In the genomic region with DNA sequence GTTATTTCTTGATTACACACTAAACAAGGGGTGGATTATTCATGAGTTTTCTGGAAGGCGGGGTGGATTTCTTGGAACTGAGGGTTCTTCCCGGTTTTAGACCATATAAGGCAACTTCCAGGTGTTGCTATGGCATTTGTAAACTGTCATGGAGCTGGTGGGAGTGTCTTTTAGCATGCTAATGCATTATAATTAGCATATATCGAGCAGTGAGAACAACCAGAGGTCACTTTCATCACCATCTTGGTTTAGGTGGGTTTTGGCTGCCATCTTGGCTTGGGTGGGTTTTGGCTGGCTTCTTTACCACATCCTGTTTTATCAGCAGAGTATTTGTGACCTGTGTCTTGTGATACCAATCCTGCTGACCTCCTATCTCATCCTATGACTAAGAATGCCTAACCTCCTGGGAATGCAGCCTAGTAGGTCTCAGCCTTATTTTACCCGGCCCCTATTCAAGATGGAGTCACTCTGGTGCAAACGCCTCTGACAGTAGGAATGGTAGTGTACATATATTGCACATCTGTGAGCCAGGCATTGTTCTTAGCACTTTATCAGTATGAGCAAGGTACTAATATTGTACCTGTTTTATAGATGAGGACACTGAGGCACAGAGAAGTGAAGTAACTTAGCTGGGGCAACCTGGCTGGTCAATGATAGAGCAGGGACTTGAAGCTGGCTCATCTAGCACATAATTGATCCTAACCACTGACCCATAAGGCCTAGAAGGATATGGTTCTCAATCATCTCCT, we compare ENCODE assay signal across 1 cellular context.
TF ChIP-seq lines count a peak whose summit lies in the region.

No MANE protein-coding gene starts in this region.

TF ChIP-seq in K562, 482 proteins besides CTCF, POLR2A, EP300 and RAD21 (continued from another document and continues in another):
- TF ChIP-seq MYNN (IDR thresholded peaks at IDR 0.05): no peak
- TF ChIP-seq MYNN (CRISPR knock-in tag; IDR thresholded peaks at IDR 0.05): no peak
- no peak for TF ChIP-seq PRDM10 (IDR thresholded peaks at IDR 0.05; ENCODE audit: partially characterized antibody)
- no peak for TF ChIP-seq ZNF408 (CRISPR knock-in tag; IDR thresholded peaks at IDR 0.05; ENCODE audit: low read depth)
- no peak for TF ChIP-seq ZNF146 (CRISPR knock-in tag; IDR thresholded peaks at IDR 0.05; ENCODE audit: unreplicated experiment)
- TF ChIP-seq PHF20 (IDR thresholded peaks at IDR 0.05; ENCODE audit: partially characterized antibody): no peak
- TF ChIP-seq TAF7 (tag; IDR thresholded peaks at IDR 0.05): peak; percentile 97
- no peak for TF ChIP-seq ZEB2 (IDR thresholded peaks at IDR 0.05)
- TF ChIP-seq ZNF707 (CRISPR knock-in tag; conservative IDR thresholded peaks at IDR 0.05): peak; percentile 87
- TF ChIP-seq ZNF644 (tag; IDR thresholded peaks at IDR 0.05; ENCODE audit: low read depth): peak; percentile 100
- peak; percentile 71 for TF ChIP-seq MXD1 (CRISPR knock-in tag; IDR thresholded peaks at IDR 0.05; ENCODE audit: borderline replicate concordance, poor library complexity, severe bottlenecking)
- 0 out of 4 replicates have a peak, but pooled peaks of 1 of the 2 experiments have one; percentile 19 for TF ChIP-seq ARNT (IDR thresholded peaks at IDR 0.05)
- no peak; the same call in 1 of the 2 replicates for TF ChIP-seq ELF1 (tag; IDR thresholded peaks at IDR 0.05)
- TF ChIP-seq ZNF354B (CRISPR knock-in tag; IDR thresholded peaks at IDR 0.05): peak; percentile 98
- TF ChIP-seq SIN3B (IDR thresholded peaks at IDR 0.05; ENCODE audit: low read depth): no peak
- TF ChIP-seq YY1 (IDR thresholded peaks at IDR 0.05; ENCODE audit: borderline replicate concordance in 1 of 3, control insufficient read depth in 1 of 3, extremely low read depth in 1 of 3, insufficient read depth in 3 of 3, insufficient read length in 1 of 3, insufficient replicate concordance in 2 of 3, low read depth in 1 of 3, low read length in 2 of 3): peak in 2 of 3 experiments; percentile 29 to 89
- peak; percentile 98 for TF ChIP-seq ZNF445 (CRISPR knock-in tag; IDR thresholded peaks at IDR 0.05; ENCODE audit: low read depth)
- TF ChIP-seq SMAD3 (CRISPR knock-in tag; conservative IDR thresholded peaks at IDR 0.05): peak; percentile 100
- TF ChIP-seq, protein P1, sequence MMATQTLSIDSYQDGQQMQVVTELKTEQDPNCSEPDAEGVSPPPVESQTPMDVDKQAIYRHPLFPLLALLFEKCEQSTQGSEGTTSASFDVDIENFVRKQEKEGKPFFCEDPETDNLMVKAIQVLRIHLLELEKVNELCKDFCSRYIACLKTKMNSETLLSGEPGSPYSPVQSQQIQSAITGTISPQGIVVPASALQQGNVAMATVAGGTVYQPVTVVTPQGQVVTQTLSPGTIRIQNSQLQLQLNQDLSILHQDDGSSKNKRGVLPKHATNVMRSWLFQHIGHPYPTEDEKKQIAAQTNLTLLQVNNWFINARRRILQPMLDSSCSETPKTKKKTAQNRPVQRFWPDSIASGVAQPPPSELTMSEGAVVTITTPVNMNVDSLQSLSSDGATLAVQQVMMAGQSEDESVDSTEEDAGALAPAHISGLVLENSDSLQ (IDR thresholded peaks at IDR 0.05): peak; percentile 65
- peak; percentile 81; the same call in 1 of the 2 replicates for TF ChIP-seq LCOR (CRISPR knock-in tag; IDR thresholded peaks at IDR 0.05)
- TF ChIP-seq ZSCAN32 (CRISPR knock-in tag; IDR thresholded peaks at IDR 0.05): peak; percentile 96
- peak; percentile 41; the same call in 1 of the 2 replicates for TF ChIP-seq CHCHD3 (CRISPR knock-in tag; IDR thresholded peaks at IDR 0.05)
- no peak for TF ChIP-seq CBX5 (IDR thresholded peaks at IDR 0.05; ENCODE audit: borderline replicate concordance, low read depth)
- TF ChIP-seq ZNF324 (CRISPR knock-in tag; IDR thresholded peaks at IDR 0.05): peak; percentile 98
- peak; percentile 99 for TF ChIP-seq HSF4 (CRISPR knock-in tag; IDR thresholded peaks at IDR 0.05; ENCODE audit: borderline replicate concordance)
- TF ChIP-seq ATF4 (CRISPR knock-in tag; IDR thresholded peaks at IDR 0.05): peak; percentile 98
- peak; percentile 99 for TF ChIP-seq ZNF41 (CRISPR knock-in tag; conservative IDR thresholded peaks at IDR 0.05)
- peak; percentile 91 for TF ChIP-seq NUFIP1 (IDR thresholded peaks at IDR 0.05; ENCODE audit: partially characterized antibody)
- no peak for TF ChIP-seq U2AF1 (optimal IDR thresholded peaks at IDR 0.05; ENCODE audit: low read depth, low read length)
- no peak for TF ChIP-seq NCOA2 (IDR thresholded peaks at IDR 0.05; ENCODE audit: partially characterized antibody in 2 of 2)
- TF ChIP-seq SMARCE1 (IDR thresholded peaks at IDR 0.05): 0 out of 2 replicates have a peak, but pooled peaks have one; percentile 39
- TF ChIP-seq HNRNPUL1 (IDR thresholded peaks at IDR 0.05; ENCODE audit: low read length): no peak
- TF ChIP-seq HNRNPH1 (optimal IDR thresholded peaks at IDR 0.05; ENCODE audit: low read depth, low read length): no peak
- TF ChIP-seq RHOXF2B (CRISPR knock-in tag; conservative IDR thresholded peaks at IDR 0.05): peak; percentile 99
- peak; percentile 99 for TF ChIP-seq DDX20 (tag; IDR thresholded peaks at IDR 0.05; ENCODE audit: low read depth)
- peak; percentile 98 for TF ChIP-seq CLOCK (CRISPR knock-in tag; IDR thresholded peaks at IDR 0.05; ENCODE audit: borderline replicate concordance)
- 0 out of 4 replicates have a peak, but pooled peaks of 1 of the 2 experiments have one; percentile 3 for TF ChIP-seq MNT (conservative IDR thresholded peaks at IDR 0.05)
- TF ChIP-seq SMC3 (conservative IDR thresholded peaks at IDR 0.05; ENCODE audit: insufficient read depth, low read depth, low read length): no peak
- peak; percentile 96 for TF ChIP-seq KLF10 (CRISPR knock-in tag; IDR thresholded peaks at IDR 0.05)
- TF ChIP-seq, protein P2, sequence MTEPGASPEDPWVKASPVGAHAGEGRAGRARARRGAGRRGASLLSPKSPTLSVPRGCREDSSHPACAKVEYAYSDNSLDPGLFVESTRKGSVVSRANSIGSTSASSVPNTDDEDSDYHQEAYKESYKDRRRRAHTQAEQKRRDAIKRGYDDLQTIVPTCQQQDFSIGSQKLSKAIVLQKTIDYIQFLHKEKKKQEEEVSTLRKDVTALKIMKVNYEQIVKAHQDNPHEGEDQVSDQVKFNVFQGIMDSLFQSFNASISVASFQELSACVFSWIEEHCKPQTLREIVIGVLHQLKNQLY (CRISPR knock-in tag; conservative IDR thresholded peaks at IDR 0.05): peak in 1 of 2 experiments; percentile 96; a peak in 2 of 4 replicates
- peak; percentile 98 for TF ChIP-seq ILK (tag; IDR thresholded peaks at IDR 0.05; ENCODE audit: borderline replicate concordance, low read depth)
- peak; percentile 99 for TF ChIP-seq ZNF212 (CRISPR knock-in tag; IDR thresholded peaks at IDR 0.05)
- no peak for TF ChIP-seq SRSF9 (IDR thresholded peaks at IDR 0.05; ENCODE audit: borderline replicate concordance, low read depth, low read length)
- TF ChIP-seq THRA (IDR thresholded peaks at IDR 0.05): no peak
- TF ChIP-seq ZNF79 (CRISPR knock-in tag; IDR thresholded peaks at IDR 0.05; ENCODE audit: low read depth): peak; percentile 99
- TF ChIP-seq U2AF2 (optimal IDR thresholded peaks at IDR 0.05; ENCODE audit: low read depth, low read length): no peak
- TF ChIP-seq CXXC5 (CRISPR knock-in tag; IDR thresholded peaks at IDR 0.05): peak; percentile 95
- peak in 1 of 2 experiments; percentile 100; a peak in 2 of 4 replicates for TF ChIP-seq MAZ (CRISPR knock-in tag; conservative IDR thresholded peaks at IDR 0.05 in 1 of 2, IDR thresholded peaks at IDR 0.05 in 1 of 2)
- TF ChIP-seq ZNF76 (CRISPR knock-in tag; IDR thresholded peaks at IDR 0.05; ENCODE audit: borderline replicate concordance): peak; percentile 100
- TF ChIP-seq TAF1 (IDR thresholded peaks at IDR 0.05; ENCODE audit: control insufficient read depth, extremely low read depth, insufficient read depth, low read length, severe bottlenecking): no peak
- TF ChIP-seq HIVEP1 (CRISPR knock-in tag; IDR thresholded peaks at IDR 0.05): peak; percentile 100
- TF ChIP-seq ZNF23 (CRISPR knock-in tag; IDR thresholded peaks at IDR 0.05): peak; percentile 96
- TF ChIP-seq WHSC1 (IDR thresholded peaks at IDR 0.05; ENCODE audit: low read length): no peak
- TF ChIP-seq ZNF780A (CRISPR knock-in tag; IDR thresholded peaks at IDR 0.05): peak; percentile 96
- TF ChIP-seq ATF1 (CRISPR knock-in tag; IDR thresholded peaks at IDR 0.05): no peak
- peak; percentile 91 for TF ChIP-seq ATF1 (tag; IDR thresholded peaks at IDR 0.05)
- TF ChIP-seq HMG20A (CRISPR knock-in tag; conservative IDR thresholded peaks at IDR 0.05): peak; percentile 98
- TF ChIP-seq STAT5A (IDR thresholded peaks at IDR 0.05; ENCODE audit: borderline replicate concordance, low read length): peak; percentile 89
- peak; percentile 98 for TF ChIP-seq ZNF133 (CRISPR knock-in tag; IDR thresholded peaks at IDR 0.05)
- TF ChIP-seq ZNF444 (CRISPR knock-in tag; IDR thresholded peaks at IDR 0.05): peak; percentile 98
- no peak for TF ChIP-seq POU5F1 (IDR thresholded peaks at IDR 0.05; ENCODE audit: borderline replicate concordance, low read depth, low read length, partially characterized antibody)
- TF ChIP-seq SMARCA5 (IDR thresholded peaks at IDR 0.05): no peak
